8 cellular contexts compared by ENCODE assay signal in genomic region chr14:35121026-35121886, GRCh38. TPM values are rescaled to one million over a fixed set of nuclear protein-coding genes. Genes with fewer than 3 reads are reported as not detected.
DNase-seq lines count a peak whose midpoint lies in the region; ATAC-seq and TF ChIP-seq lines count a peak whose summit lies in the region.

No MANE protein-coding gene starts in this region.

- ATAC-seq in GM18873 (IDR thresholded peaks at IDR 0.05; ENCODE audit: low FRiP score, unreplicated experiment), result no peak

- H3K27me3 ChIP-seq in dorsolateral prefrontal cortex (no peaks in the 10 kb centered on the region), muscle layer of duodenum (ENCODE audit: low read depth, low read length) (no peaks in the 10 kb centered on the region)

- peak overlapping the region; percentile 92 to 99 (median 98) for H3K27ac ChIP-seq in dorsolateral prefrontal cortex
- H3K27ac ChIP-seq in muscle layer of duodenum (ENCODE audit: low read length), result peak overlapping the region; percentile 99

- H3K36me3 ChIP-seq in muscle layer of duodenum (ENCODE audit: control insufficient read depth in 1 of 2, insufficient read depth in 2 of 2, low read length in 2 of 2), result peaks cover 4 to 16% of the 10 kb centered on the region in 2 donors

- H3K4me3 ChIP-seq in dorsolateral prefrontal cortex (peak overlapping the region; percentile 66 to 99 (median 87)), muscle layer of duodenum (ENCODE audit: low read depth in 1 of 2, low read length in 2 of 2) (peak overlapping the region; percentile 85 to 97)

- intact Hi-C loops in dorsolateral prefrontal cortex (cut with DNase I), result loop anchor here (5.0 kb wide), 4 partner anchors 74 to 286 kb away; partner anchors contain the start of genes PSMA6 (in 2 of the 2), SRP54 (in 2 of the 2) and FAM177A1 (in 1 of the 2)

- H3K4me1 ChIP-seq in muscle layer of duodenum (ENCODE audit: control insufficient read depth in 1 of 2, insufficient read depth in 2 of 2, low read length in 2 of 2), result peaks cover 6 to 26% of the 10 kb centered on the region in 2 donors

- peak in 3 of 56 donors; percentile 2 to 14 (median 6) for TF ChIP-seq CTCF in dorsolateral prefrontal cortex (IDR thresholded peaks at IDR 0.05 in 54 of 56, conservative IDR thresholded peaks at IDR 0.05 in 2 of 56; ENCODE audit: low read depth in 1 of 56, partially characterized antibody in 56 of 56)

- H3K9me3 ChIP-seq in muscle layer of duodenum (ENCODE audit: control insufficient read depth in 1 of 2, low read length in 2 of 2), result no peaks in the 10 kb centered on the region

- DNase-seq in stimulated activated naive CD4-positive, alpha-beta T cell treated with Interleukin-2 at 50 U/mL for 16 hours (lab: John Stamatoyannopoulos, UW), result peak; percentile 15
- DNase-seq in stimulated activated naive CD4-positive, alpha-beta T cell (lab: John Stamatoyannopoulos, UW), result no peak
- peak; percentile 10 for DNase-seq in RPMI7951 (ENCODE audit: low read depth)
- DNase-seq in dorsolateral prefrontal cortex, result no peak
- DNase-seq in NCI-H2029 (lab: John Stamatoyannopoulos, UW), result no peak
- no peak for DNase-seq in MV-4-11 (lab: John Stamatoyannopoulos, UW)

RNA-seq across cellular contexts. Expression of gene PPP2R3C, which starts 0.5 kb away (rescaled TPM):
- 41.0 and 59.8 TPM in 2 replicates for total RNA-seq in RPMI7951 (2014; rRNA removed; shearing (Covaris generic))
- 10 to 100 TPM; 24.5 to 46.9 (median 33.9) TPM for total RNA-seq in dorsolateral prefrontal cortex

RNA-seq across cellular contexts. Expression of gene PRORP, which starts 1.1 kb away (rescaled TPM):
- 21.5 and 32.7 TPM in 2 replicates for total RNA-seq in RPMI7951 (2014; rRNA removed; shearing (Covaris generic))
- 10 to 100 TPM; 13.9 to 33.4 (median 22.8) TPM for total RNA-seq in dorsolateral prefrontal cortex

Comparison
In these comparisons a context has a peak if more than half of its experiments do, and no peak if none do; other contexts are left out.
1. DNase-seq: peak in stimulated activated naive CD4-positive, alpha-beta T cell treated with Interleukin-2 at 50 U/mL for 16 hours (single experiment) and RPMI7951 (single experiment); none in stimulated activated naive CD4-positive, alpha-beta T cell (0 of 6), dorsolateral prefrontal cortex (0 of 10), NCI-H2029 (single experiment) and MV-4-11 (single experiment).